In genomic region chr3:151379083-151379734, GRCh38 we compare ENCODE assay signal across 8 cellular contexts. TPM values are rescaled to one million over a fixed set of nuclear protein-coding genes. Genes with fewer than 3 reads are reported as not detected.
A peak's percentile ranks its signal among the peaks of the same experiment; 100 is the strongest.
DNase-seq lines count a peak whose midpoint lies in the region; ATAC-seq, FAIRE-seq and TF ChIP-seq lines count a peak whose summit lies in the region.

No MANE protein-coding gene starts in this region.

- FAIRE-seq in K562 (lab: Jason Lieb, UNC): peak; percentile 82

- TF ChIP-seq RAD21 in K562 (CRISPR knock-in tag; conservative IDR thresholded peaks at IDR 0.05 in 1 of 2, IDR thresholded peaks at IDR 0.05 in 1 of 2): peak; percentile 33 to 59

- no peak overlapping the region for H3K4me2 ChIP-seq in K562 (ENCODE audit: insufficient read depth, low read length)

- peak; percentile 98 for ATAC-seq in K562

- POLR2A ChIA-PET in K562 (lab: Yijun Ruan, JAX): interaction anchor here (1.3 kb wide), 1 partner anchor 9 kb away, joined by 5 read pairs; no protein-coding TSS in a partner anchor

- no peaks in the 10 kb centered on the region for H3K4me1 ChIP-seq in K562 (replicated peaks in 1 of 2; ENCODE audit: control insufficient read depth in 2 of 2, insufficient read depth in 2 of 2, low read length in 2 of 2)

- in situ Hi-C loops in GM13976 (cut with MboI; ENCODE audit: low sequenced_read_pairs, unreplicated experiment): no loop called here
- in situ Hi-C loops in K562 (cut with MboI): no loop called here

- CTCF ChIA-PET in K562 (lab: Yijun Ruan, JAX; ENCODE audit: low intra/inter-chr PET ratio): no interaction called here

- no peaks in the 10 kb centered on the region for H3K9me3 ChIP-seq in K562 (replicated peaks; ENCODE audit: control insufficient read depth, insufficient read depth, low read depth, low read length)

- 3% methylated on average over 4 of the region's 4 CpGs for WGBS in K562 (ENCODE audit: insufficient coverage, low coverage, missing lambda C conversion rate)

- H4K20me1 ChIP-seq in K562 (replicated peaks; ENCODE audit: control insufficient read depth, insufficient read depth, low read length): no peaks in the 10 kb centered on the region

- no peak overlapping the region for H2AFZ ChIP-seq in K562 (ENCODE audit: low read depth, low read length)

- DNase-seq in AML-193 (lab: John Stamatoyannopoulos, UW) (peak; percentile 35 to 61), GM13976 (ENCODE audit: low spot score) (no peak), K562 (ENCODE audit: extremely low read depth in 1 of 4, low spot score in 3 of 4) (peak in 3 of 4 experiments; percentile 7 to 49 (median 21)), midbrain (lab: John Stamatoyannopoulos, UW) (peak; percentile 27), KG1 (lab: John Stamatoyannopoulos, UW) (no peak), NCI-H1092 treated with DMSO at 0.1 percent for 48 hours (lab: John Stamatoyannopoulos, UW) (no peak), NCI-H1105 treated with DMSO at 0.1 percent for 48 hours (lab: John Stamatoyannopoulos, UW) (no peak)

- no peak for TF ChIP-seq POLR2A in K562 (conservative IDR thresholded peaks at IDR 0.05)

- no peak for TF ChIP-seq EP300 in K562 (IDR thresholded peaks at IDR 0.05; ENCODE audit: low read length)

- TF ChIP-seq CTCF in GM13976 (IDR thresholded peaks at IDR 0.05; ENCODE audit: borderline replicate concordance, control extremely low read depth, extremely low read depth, insufficient read depth, missing control alignments): peak; percentile 43
- peak; percentile 44 for TF ChIP-seq CTCF in LNCAP (IDR thresholded peaks at IDR 0.05)
- peak; percentile 62 to 73 (median 65) for TF ChIP-seq CTCF in K562 (IDR thresholded peaks at IDR 0.05 in 2 of 3, conservative IDR thresholded peaks at IDR 0.05 in 1 of 3; ENCODE audit: insufficient read depth in 2 of 3, low read depth in 1 of 3, low read length in 3 of 3)

- no TSS peak for BruUV-seq in K562 (replicated peaks; lab: Mats Ljungman, UMichigan)

- no peaks in the 10 kb centered on the region for H3K79me2 ChIP-seq in K562 (ENCODE audit: control insufficient read depth, insufficient read depth, low read length)

- no peaks in the 10 kb centered on the region for H3K9me1 ChIP-seq in K562 (ENCODE audit: control insufficient read depth, insufficient read depth, low read length)

- peaks cover 3 to 6% of the 10 kb centered on the region in 2 experiments; a peak in 4 of 5 replicates for H3K27me3 ChIP-seq in K562 (ENCODE audit: control insufficient read depth in 2 of 2, insufficient read depth in 2 of 2, low read length in 2 of 2)

- no peak overlapping the region for H3K9ac ChIP-seq in K562 (ENCODE audit: insufficient read depth in 1 of 2, low read depth in 2 of 2, low read length in 2 of 2)

- no peaks in the 10 kb centered on the region for H3K36me3 ChIP-seq in K562 (ENCODE audit: control insufficient read depth, insufficient read depth, low read length)

- no peak overlapping the region for H3K4me3 ChIP-seq in K562

- intact Hi-C loops in K562 (cut with micrococcal nuclease): loop anchor here (1.0 kb wide), 1 partner anchor 539 kb away; no protein-coding TSS in a partner anchor

- no peak overlapping the region for H3K27ac ChIP-seq in K562 (ENCODE audit: extremely low read depth, low read depth, low read length)

TF ChIP-seq in K562, 482 proteins besides CTCF, POLR2A, EP300 and RAD21 (continues in another document):
- TF ChIP-seq NUFIP1 (IDR thresholded peaks at IDR 0.05; ENCODE audit: partially characterized antibody): no peak
- no peak for TF ChIP-seq ILF3 (IDR thresholded peaks at IDR 0.05; ENCODE audit: borderline replicate concordance)
- TF ChIP-seq, protein P1, sequence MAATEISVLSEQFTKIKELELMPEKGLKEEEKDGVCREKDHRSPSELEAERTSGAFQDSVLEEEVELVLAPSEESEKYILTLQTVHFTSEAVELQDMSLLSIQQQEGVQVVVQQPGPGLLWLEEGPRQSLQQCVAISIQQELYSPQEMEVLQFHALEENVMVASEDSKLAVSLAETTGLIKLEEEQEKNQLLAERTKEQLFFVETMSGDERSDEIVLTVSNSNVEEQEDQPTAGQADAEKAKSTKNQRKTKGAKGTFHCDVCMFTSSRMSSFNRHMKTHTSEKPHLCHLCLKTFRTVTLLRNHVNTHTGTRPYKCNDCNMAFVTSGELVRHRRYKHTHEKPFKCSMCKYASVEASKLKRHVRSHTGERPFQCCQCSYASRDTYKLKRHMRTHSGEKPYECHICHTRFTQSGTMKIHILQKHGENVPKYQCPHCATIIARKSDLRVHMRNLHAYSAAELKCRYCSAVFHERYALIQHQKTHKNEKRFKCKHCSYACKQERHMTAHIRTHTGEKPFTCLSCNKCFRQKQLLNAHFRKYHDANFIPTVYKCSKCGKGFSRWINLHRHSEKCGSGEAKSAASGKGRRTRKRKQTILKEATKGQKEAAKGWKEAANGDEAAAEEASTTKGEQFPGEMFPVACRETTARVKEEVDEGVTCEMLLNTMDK (IDR thresholded peaks at IDR 0.05; ENCODE audit: borderline replicate concordance, insufficient read depth, low read depth, low read length, poor library complexity, severe bottlenecking): peak; percentile 58
- TF ChIP-seq HOMEZ (CRISPR knock-in tag; IDR thresholded peaks at IDR 0.05): no peak
- TF ChIP-seq CBX3 (IDR thresholded peaks at IDR 0.05; ENCODE audit: borderline replicate concordance in 1 of 2, low read length in 2 of 2): no peak
- no peak for TF ChIP-seq BHLHE40 (IDR thresholded peaks at IDR 0.05; ENCODE audit: low read length)
- TF ChIP-seq, protein P2, sequence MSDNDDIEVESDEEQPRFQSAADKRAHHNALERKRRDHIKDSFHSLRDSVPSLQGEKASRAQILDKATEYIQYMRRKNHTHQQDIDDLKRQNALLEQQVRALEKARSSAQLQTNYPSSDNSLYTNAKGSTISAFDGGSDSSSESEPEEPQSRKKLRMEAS (CRISPR knock-in tag; IDR thresholded peaks at IDR 0.05): no peak
- no peak for TF ChIP-seq POLR3G (IDR thresholded peaks at IDR 0.05; ENCODE audit: extremely low read depth, insufficient read length, insufficient replicate concordance)
- peak; percentile 33; the same call in 1 of the 2 replicates for TF ChIP-seq SMC3 (conservative IDR thresholded peaks at IDR 0.05; ENCODE audit: insufficient read depth, low read depth, low read length)
- TF ChIP-seq POLR2G (IDR thresholded peaks at IDR 0.05; ENCODE audit: low read depth, low read length): no peak

RNA-seq across cellular contexts. Expression of gene P2RY12, which starts 5.3 kb away (rescaled TPM):
- total RNA-seq in K562 (2011; cell fraction: chromatin; rRNA removed; ENCODE audit: low replicate concordance): not detected in 2 replicates
- total RNA-seq in K562 (2011; cell fraction: nucleolus; rRNA removed): not detected in 2 replicates
- total RNA-seq in K562 (2011; cell fraction: nucleoplasm; rRNA removed): not detected in 2 replicates
- total RNA-seq in K562 (2014; rRNA removed) (not detected in 2 replicates), K562 (2014; rRNA removed; fragmentation: Illumina TruSeq; extraction: Trizol) (not detected in 2 replicates), K562 (2015; rRNA removed; fragmentation: Illumina TruSeq; extraction: Trizol) (not detected in 2 replicates), K562 (2021) (not detected in 2 replicates)
- polyA plus RNA-seq in K562 (2011; rRNA removed) (not detected in 2 replicates), K562 (2014; fragmentation: Illumina TruSeq; extraction: Trizol) (not detected in 2 replicates), K562 (2014; fragmentation: Nextera tagmentation; extraction: Ambion mirVana) (not detected), K562 (2014; rRNA removed) (not detected in 2 replicates)
- not detected in 2 replicates for polyA plus RNA-seq in K562 (2011; cell fraction: cytosol; rRNA removed)
- not detected in 2 replicates for polyA plus RNA-seq in K562 (2011; cell fraction: nucleus; rRNA removed)
- polyA plus RNA-seq in K562 (2012): not detected in 2 replicates
- polyA minus RNA-seq in K562 (2011; rRNA and poly(A)+ RNA removed): not detected in 2 replicates
- polyA minus RNA-seq in K562 (2011; cell fraction: cytosol; rRNA and poly(A)+ RNA removed): not detected in 2 replicates
- not detected in 2 replicates for polyA minus RNA-seq in K562 (2011; cell fraction: nucleus; rRNA and poly(A)+ RNA removed)

RNA-seq across cellular contexts. Expression of gene P2RY13, which starts 49.9 kb away (rescaled TPM):
- total RNA-seq in K562 (2011; cell fraction: chromatin; rRNA removed; ENCODE audit: low replicate concordance): not detected in 2 replicates
- total RNA-seq in K562 (2011; cell fraction: nucleolus; rRNA removed): not detected in 2 replicates
- total RNA-seq in K562 (2011; cell fraction: nucleoplasm; rRNA removed): not detected in 2 replicates
- total RNA-seq in K562 (2014; rRNA removed) (not detected in 2 replicates), K562 (2014; rRNA removed; fragmentation: Illumina TruSeq; extraction: Trizol) (not detected in 2 replicates), K562 (2015; rRNA removed; fragmentation: Illumina TruSeq; extraction: Trizol) (not detected in 2 replicates), K562 (2021) (not detected in 2 replicates)
- polyA plus RNA-seq in K562 (2011; rRNA removed) (not detected in 2 replicates), K562 (2014; fragmentation: Illumina TruSeq; extraction: Trizol) (not detected in 2 replicates), K562 (2014; fragmentation: Nextera tagmentation; extraction: Ambion mirVana) (not detected), K562 (2014; rRNA removed) (not detected in 2 replicates)
- not detected in 2 replicates for polyA plus RNA-seq in K562 (2011; cell fraction: cytosol; rRNA removed)
- polyA plus RNA-seq in K562 (2011; cell fraction: nucleus; rRNA removed): not detected in 2 replicates
- polyA plus RNA-seq in K562 (2012): not detected in 2 replicates
- polyA minus RNA-seq in K562 (2011; rRNA and poly(A)+ RNA removed): not detected in 2 replicates
- polyA minus RNA-seq in K562 (2011; cell fraction: cytosol; rRNA and poly(A)+ RNA removed): not detected in 2 replicates
- not detected in 2 replicates for polyA minus RNA-seq in K562 (2011; cell fraction: nucleus; rRNA and poly(A)+ RNA removed)

Comparison
In these comparisons a context has a peak if more than half of its experiments do, and no peak if none do; other contexts are left out.
1. DNase-seq: peak in AML-193 (2 of 2), K562 (3 of 4) and midbrain (single experiment); none in GM13976 (single experiment), KG1 (single experiment), NCI-H1092 treated with DMSO at 0.1 percent for 48 hours (single experiment) and NCI-H1105 treated with DMSO at 0.1 percent for 48 hours (single experiment).
2. Peak in every context shown above with its lines, with median percentiles within 50 percentile points of each other: CTCF ChIP-seq.